Comparison of ENCODE assay signal across 10 cellular contexts in the genomic region with DNA sequence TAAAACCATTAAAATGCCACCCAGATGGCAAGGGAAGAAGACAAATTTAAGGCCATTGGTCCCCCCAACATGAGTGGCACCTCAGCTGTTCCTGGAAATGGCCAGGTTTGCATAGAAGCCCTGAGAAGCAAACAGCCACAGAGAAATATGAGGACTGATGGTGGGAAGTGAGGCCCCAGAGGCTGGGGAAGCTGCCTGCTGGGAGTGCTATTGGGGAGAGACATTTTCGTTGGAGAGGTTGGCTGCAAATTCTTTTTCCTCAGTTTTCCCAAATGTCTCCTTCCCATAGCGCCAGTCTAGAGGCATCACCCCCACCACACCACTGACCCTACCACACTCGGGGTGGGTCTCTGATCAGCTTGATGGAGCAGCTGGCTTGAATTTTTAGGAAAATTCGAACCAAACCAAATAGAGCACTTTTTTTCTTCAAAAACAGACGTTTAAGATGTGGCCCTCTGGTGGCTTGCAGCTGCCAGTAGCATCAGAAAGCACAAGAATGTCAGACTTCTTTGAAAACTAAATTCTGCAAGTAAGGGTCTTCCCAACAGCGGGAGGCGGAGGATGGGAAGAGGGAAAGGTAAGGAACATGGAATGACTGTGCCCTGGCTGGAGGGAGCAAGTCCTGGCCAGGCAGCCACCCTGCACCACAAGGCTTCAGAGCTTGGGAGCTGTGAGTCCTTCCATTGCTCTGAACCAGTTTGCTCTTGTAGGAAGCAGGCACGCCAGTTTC. TPM values are rescaled to one million over a fixed set of nuclear protein-coding genes. Genes with fewer than 3 reads are reported as not detected.
A peak's percentile ranks its signal among the peaks of the same experiment; 100 is the strongest.
DNase-seq lines count a peak whose midpoint lies in the region; ATAC-seq and TF ChIP-seq lines count a peak whose summit lies in the region.
"Had no signal": no experiment of that assay in that cellular context is flagged by ENCODE, and none has a peak within 500 bp of the region (broad histone marks: within the 10 kb centered on the region; RNA-seq: fewer than 3 reads in every experiment).

No MANE protein-coding gene starts in this region.

- H3K36me3 Mint-ChIP-seq in activated T-helper 2 cell treated with anti-CD3 and anti-CD28 coated beads, Interferon-gamma antibody, Interleukin-2, Interleukin-4, amounts not matched to agents 10 μg/mL and 5 μg/mL and 100 μg/mL, durations not matched to agents 14 hours and 24 hours and 36 hours (ENCODE audit: low read depth), result peaks cover 8% of the 10 kb centered on the region

- intact Hi-C loops in PC-3 (cut with micrococcal nuclease), result loop anchor here (1.0 kb wide), 1 partner anchor 59 kb away; no protein-coding TSS in a partner anchor
- intact Hi-C loops in activated T-helper 2 cell treated with anti-CD3 and anti-CD28 coated beads, Interferon-gamma antibody, Interleukin-2, Interleukin-4, amounts not matched to agents 10 μg/mL and 5 μg/mL and 100 μg/mL, durations not matched to agents 14 hours and 24 hours and 36 hours (cut with micrococcal nuclease), result no loop called here

- H3K27me3 ChIP-seq in SK-N-SH (ENCODE audit: insufficient read depth), result no peaks in the 10 kb centered on the region
- H3K27me3 ChIP-seq in PC-3 (ENCODE audit: low read length), result no peaks in the 10 kb centered on the region
- no peaks in the 10 kb centered on the region for H3K27me3 ChIP-seq in fibroblast of lung (ENCODE audit: control insufficient read depth, insufficient read depth, low read length)
- no peaks in the 10 kb centered on the region for H3K27me3 ChIP-seq in thoracic aorta (replicated peaks; ENCODE audit: insufficient read depth)
- H3K27me3 ChIP-seq: esophagus muscularis mucosa had no signal

- ATAC-seq in SK-N-SH treated with all-trans-retinoic acid at 6 μM for 48 hours, result no peak
- ATAC-seq in PC-3, result no peak
- no peak for ATAC-seq in thoracic aorta (ENCODE audit: insufficient number of reproducible peaks, low FRiP score, low read depth)
- ATAC-seq in GM19023 (IDR thresholded peaks at IDR 0.05; ENCODE audit: unreplicated experiment), result no peak
- ATAC-seq: naive thymus-derived CD4-positive, alpha-beta T cell had no signal

- CTCF ChIA-PET in SK-N-SH (lab: Yijun Ruan, JAX) (interaction anchor here (1.0 to 3.2 kb wide), 12 partner anchors 9 to 275 kb away, joined by 3 to 21 read pairs (median 4); no protein-coding TSS in a partner anchor), PC-3 (lab: Charles Lee) (interaction anchor here (1.1 to 1.4 kb wide), 2 partner anchors 57 to 59 kb away, joined by 4 to 13 read pairs; no protein-coding TSS in a partner anchor)

- peaks cover 24% of the 10 kb centered on the region for H3K4me1 Mint-ChIP-seq in activated T-helper 2 cell treated with anti-CD3 and anti-CD28 coated beads, Interferon-gamma antibody, Interleukin-2, Interleukin-4, amounts not matched to agents 10 μg/mL and 5 μg/mL and 100 μg/mL, durations not matched to agents 14 hours and 24 hours and 36 hours (ENCODE audit: low read depth)

- no peak overlapping the region for H3K4me3 Mint-ChIP-seq in activated T-helper 2 cell treated with anti-CD3 and anti-CD28 coated beads, Interferon-gamma antibody, Interleukin-2, Interleukin-4, amounts not matched to agents 10 μg/mL and 5 μg/mL and 100 μg/mL, durations not matched to agents 14 hours and 24 hours and 36 hours (ENCODE audit: low read depth)
- H3K4me3 Mint-ChIP-seq: naive thymus-derived CD4-positive, alpha-beta T cell had no signal

- no peaks in the 10 kb centered on the region for H3K79me2 ChIP-seq in SK-N-SH (ENCODE audit: insufficient read depth)
- H3K79me2 ChIP-seq in PC-3 (ENCODE audit: low read length), result no peaks in the 10 kb centered on the region
- no peaks in the 10 kb centered on the region for H3K79me2 ChIP-seq in fibroblast of lung (ENCODE audit: control insufficient read depth, insufficient read depth, low read length)

- POLR2A ChIA-PET in SK-N-SH (lab: Yijun Ruan, JAX) (interaction anchor here (0.6 kb wide), 1 partner anchor 137 kb away, joined by 3 read pairs; no protein-coding TSS in a partner anchor), PC-3 (lab: Charles Lee; ENCODE audit: unreplicated experiment) (no interaction called here)

- H3K9me2 ChIP-seq in SK-N-SH (no peaks in the 10 kb centered on the region), PC-3 (replicated peaks; ENCODE audit: low read length) (no peaks in the 10 kb centered on the region)

- H3K27me3 Mint-ChIP-seq in activated T-helper 2 cell treated with anti-CD3 and anti-CD28 coated beads, Interferon-gamma antibody, Interleukin-2, Interleukin-4, amounts not matched to agents 10 μg/mL and 5 μg/mL and 100 μg/mL, durations not matched to agents 14 hours and 24 hours and 36 hours (ENCODE audit: low read depth), result no peaks in the 10 kb centered on the region
- H3K27me3 Mint-ChIP-seq: naive thymus-derived CD4-positive, alpha-beta T cell had no signal

- H3K27ac ChIP-seq in SK-N-SH (ENCODE audit: low read depth in 2 of 2, low read length in 1 of 2) (peak overlapping the region in 1 of 2 experiments; percentile 85; a peak in 2 of 4 replicates), PC-3 (ENCODE audit: low read length) (no peak overlapping the region), fibroblast of lung (ENCODE audit: insufficient read depth, low read length) (no peak overlapping the region), thoracic aorta (no peak overlapping the region)
- H3K27ac ChIP-seq: esophagus muscularis mucosa had no signal

- 0 out of 2 replicates have a peak overlapping the region, but pooled peaks have one; percentile 60 for H3K4me2 ChIP-seq in SK-N-SH
- H3K4me2 ChIP-seq in PC-3 (ENCODE audit: low read length), result no peak overlapping the region
- no peak overlapping the region for H3K4me2 ChIP-seq in fibroblast of lung (ENCODE audit: extremely low read depth, insufficient read depth, low read length)

- no peaks in the 10 kb centered on the region for H3K9me3 Mint-ChIP-seq in activated T-helper 2 cell treated with anti-CD3 and anti-CD28 coated beads, Interferon-gamma antibody, Interleukin-2, Interleukin-4, amounts not matched to agents 10 μg/mL and 5 μg/mL and 100 μg/mL, durations not matched to agents 14 hours and 24 hours and 36 hours

- peak; percentile 64 for TF ChIP-seq CTCF in SK-N-SH (IDR thresholded peaks at IDR 0.05)
- peak; percentile 49 for TF ChIP-seq CTCF in PC-3 (conservative IDR thresholded peaks at IDR 0.05; ENCODE audit: low read depth, low read length)
- peak; percentile 47 to 61 for TF ChIP-seq CTCF in fibroblast of lung (conservative IDR thresholded peaks at IDR 0.05 in 1 of 2, IDR thresholded peaks at IDR 0.05 in 1 of 2; ENCODE audit: low read depth in 1 of 2, low read length in 2 of 2)
- peak; percentile 7 for TF ChIP-seq CTCF in thoracic aorta (IDR thresholded peaks at IDR 0.05)

- H3K9ac ChIP-seq in SK-N-SH (no peak overlapping the region), PC-3 (ENCODE audit: low read length) (no peak overlapping the region), fibroblast of lung (ENCODE audit: insufficient read depth, low read length) (no peak overlapping the region)

- H3K4me3 ChIP-seq in SK-N-SH (ENCODE audit: low read depth in 2 of 2, low read length in 1 of 2), result no peak overlapping the region
- H3K4me3 ChIP-seq in PC-3 (ENCODE audit: low read length), result no peak overlapping the region
- no peak overlapping the region for H3K4me3 ChIP-seq in fibroblast of lung (replicated peaks in 1 of 4; ENCODE audit: control extremely low read depth in 1 of 4, insufficient read depth in 1 of 4, low read depth in 3 of 4, low read length in 4 of 4)
- no peak overlapping the region for H3K4me3 ChIP-seq in thoracic aorta
- H3K4me3 ChIP-seq: esophagus muscularis mucosa had no signal

- H2AFZ ChIP-seq in SK-N-SH (ENCODE audit: low read depth) (peak overlapping the region; percentile 27; the same call in 1 of the 2 replicates), PC-3 (ENCODE audit: low read length) (no peak overlapping the region), fibroblast of lung (ENCODE audit: low read length) (no peak overlapping the region)

- H3K36me3 ChIP-seq in SK-N-SH (replicated peaks in 1 of 2; ENCODE audit: control insufficient read depth in 1 of 2, insufficient read depth in 2 of 2, low read length in 1 of 2) (no peaks in the 10 kb centered on the region), PC-3 (ENCODE audit: low read depth, low read length) (no peaks in the 10 kb centered on the region), fibroblast of lung (ENCODE audit: control insufficient read depth, insufficient read depth, low read length) (no peaks in the 10 kb centered on the region), thoracic aorta (no peaks in the 10 kb centered on the region)
- H3K36me3 ChIP-seq: esophagus muscularis mucosa had no signal

- DNase-seq in SK-N-SH (no peak), PC-3 (no peak), fibroblast of lung (ENCODE audit: low read depth in 2 of 2) (peak; percentile 30 to 49), thoracic aorta (ENCODE audit: low spot score) (no peak), KG1 (lab: John Stamatoyannopoulos, UW) (no peak)
- DNase-seq in activated T-helper 2 cell treated with anti-CD3 and anti-CD28 coated beads, Interferon-gamma antibody, Interleukin-2, Interleukin-4, amounts not matched to agents 10 μg/mL and 5 μg/mL and 100 μg/mL, durations not matched to agents 14 hours and 24 hours and 36 hours (ENCODE audit: low spot score), result no peak
- DNase-seq: naive thymus-derived CD4-positive, alpha-beta T cell had no signal

- H3K9me3 ChIP-seq in SK-N-SH, result no peaks in the 10 kb centered on the region
- no peaks in the 10 kb centered on the region for H3K9me3 ChIP-seq in PC-3 (ENCODE audit: low read length)
- no peaks in the 10 kb centered on the region for H3K9me3 ChIP-seq in fibroblast of lung (ENCODE audit: control insufficient read depth, insufficient read depth, low read depth, low read length)
- no peaks in the 10 kb centered on the region for H3K9me3 ChIP-seq in thoracic aorta
- H3K9me3 ChIP-seq: esophagus muscularis mucosa had no signal

- H3K4me1 ChIP-seq in SK-N-SH (ENCODE audit: control insufficient read depth in 1 of 2, insufficient read depth in 2 of 2, low read depth in 1 of 2, low read length in 1 of 2), result peaks cover 36 to 46% of the 10 kb centered on the region in 2 experiments
- H3K4me1 ChIP-seq in PC-3 (ENCODE audit: insufficient read depth, low read length), result peaks cover 36% of the 10 kb centered on the region
- H3K4me1 ChIP-seq in fibroblast of lung (ENCODE audit: control insufficient read depth, extremely low read depth, insufficient read depth, low read length), result peaks cover 23% of the 10 kb centered on the region
- H3K4me1 ChIP-seq in thoracic aorta (ENCODE audit: control insufficient read depth in 1 of 2, low read depth in 2 of 2), result peaks cover 19 to 25% of the 10 kb centered on the region in 2 donors

- peaks cover 38% of the 10 kb centered on the region for H3F3A ChIP-seq in SK-N-SH (replicated peaks; ENCODE audit: insufficient read depth)
- no peaks in the 10 kb centered on the region for H3F3A ChIP-seq in PC-3 (ENCODE audit: low read length, unreplicated experiment)

- WGBS in SK-N-SH (ENCODE audit: low lambda C conversion rate), result 79% methylated on average over 7 of the region's 8 CpGs

- no peak overlapping the region for H3K27ac Mint-ChIP-seq in activated T-helper 2 cell treated with anti-CD3 and anti-CD28 coated beads, Interferon-gamma antibody, Interleukin-2, Interleukin-4, amounts not matched to agents 10 μg/mL and 5 μg/mL and 100 μg/mL, durations not matched to agents 14 hours and 24 hours and 36 hours
- H3K27ac Mint-ChIP-seq: naive thymus-derived CD4-positive, alpha-beta T cell had no signal

- no peak for TF ChIP-seq EP300 in SK-N-SH (IDR thresholded peaks at IDR 0.05; ENCODE audit: borderline replicate concordance in 1 of 2, low read depth in 1 of 2, low read length in 1 of 2)

- no TSS peak for BruUV-seq in PC-3 (replicated peaks; lab: Mats Ljungman, UMichigan)

- H4K20me1 ChIP-seq in SK-N-SH (ENCODE audit: insufficient read depth) (no peaks in the 10 kb centered on the region), PC-3 (ENCODE audit: low read length) (no peaks in the 10 kb centered on the region), fibroblast of lung (ENCODE audit: control insufficient read depth, extremely low read depth, insufficient read depth, low read length) (no peaks in the 10 kb centered on the region)

- peak; percentile 31 for TF ChIP-seq RAD21 in SK-N-SH (IDR thresholded peaks at IDR 0.05; ENCODE audit: low read length)

RNA-seq across cellular contexts. Expression of a gene that starts 13.2 kb away (rescaled TPM):
- polyA plus RNA-seq in SK-N-SH (2012; rRNA removed) (not detected in 2 replicates), fibroblast of lung (not detected in 2 replicates)
- not detected in 2 replicates for polyA plus RNA-seq in SK-N-SH (2012; cell fraction: cytosol; rRNA removed)
- not detected in 2 replicates for polyA plus RNA-seq in SK-N-SH (2012; cell fraction: nucleus; rRNA removed)
- total RNA-seq in PC-3 (2014; rRNA removed) (not detected in 2 replicates), fibroblast of lung (not detected in 2 replicates), thoracic aorta (not detected)
- polyA plus RNA-seq in fibroblast of lung (2012), result not detected in 2 replicates
- polyA minus RNA-seq in fibroblast of lung (ENCODE audit: low replicate concordance), result 0.37 TPM in 1 of 2 replicates, not detected in the other
- total RNA-seq in activated T-helper 2 cell treated with anti-CD3 and anti-CD28 coated beads, Interferon-gamma antibody, Interleukin-2, Interleukin-4, amounts not matched to agents 10 μg/mL and 5 μg/mL and 100 μg/mL, durations not matched to agents 14 hours and 24 hours and 36 hours, result not detected in 2 replicates
- total RNA-seq: esophagus muscularis mucosa had no signal
- polyA plus RNA-seq: naive thymus-derived CD4-positive, alpha-beta T cell had no signal

Comparison
In these comparisons a context has a peak if more than half of its experiments do, and no peak if none do; other contexts are left out.
1. DNase-seq: peak in fibroblast of lung (2 of 2); none in SK-N-SH (single experiment), PC-3 (single experiment), thoracic aorta (single experiment), KG1 (single experiment) and activated T-helper 2 cell treated with anti-CD3 and anti-CD28 coated beads, Interferon-gamma antibody, Interleukin-2, Interleukin-4, amounts not matched to agents 10 μg/mL and 5 μg/mL and 100 μg/mL, durations not matched to agents 14 hours and 24 hours and 36 hours (single experiment).
2. CTCF ChIP-seq: peak in every context shown above with its lines; median percentile 64 in SK-N-SH; 54 in fibroblast of lung; 49 in PC-3; 7 in thoracic aorta.